ENCODE assay signal across 20 cellular contexts in genomic region chr19:54421169-54421516, GRCh38. TPM values are rescaled to one million over a fixed set of nuclear protein-coding genes. Genes with fewer than 3 reads are reported as not detected.
DNase-seq lines count a peak whose midpoint lies in the region; ATAC-seq and TF ChIP-seq lines count a peak whose summit lies in the region.
"Had no signal": no experiment of that assay in that cellular context is flagged by ENCODE, and none has a peak within 500 bp of the region (broad histone marks: within the 10 kb centered on the region; RNA-seq: fewer than 3 reads in every experiment).

No MANE protein-coding gene starts in this region.

- H3K27ac ChIP-seq in left ventricle myocardium inferior (replicated peaks), result peak overlapping the region; percentile 75
- H3K27ac ChIP-seq in heart right ventricle, result peak overlapping the region in 4 of 10 donors; percentile 33 to 78 (median 68)
- H3K27ac ChIP-seq in iPS-18a (ENCODE audit: low read length), result peak overlapping the region; percentile 36
- peak overlapping the region; percentile 32 to 73 for H3K27ac ChIP-seq in testis
- H3K27ac ChIP-seq: C4-2B, right lobe of liver had no signal

- H3K27ac Mint-ChIP-seq in activated CD4-positive, alpha-beta T cell treated with anti-CD3 and anti-CD28 coated beads, Interleukin-2, amount 10 ng/mL, durations not matched to agents 7 days and 5 days, result no peak overlapping the region
- H3K27ac Mint-ChIP-seq: activated CD4-positive, alpha-beta memory T cell treated with anti-CD3 and anti-CD28 coated beads, Interleukin-2, amount 10 ng/mL, durations not matched to agents 7 days and 5 days; activated naive CD8-positive, alpha-beta T cell; activated T-cell treated with anti-CD3 and anti-CD28 coated beads, Interleukin-2, amount 50 U/mL, for 72 hours; stimulated activated naive CD8-positive, alpha-beta T cell treated with anti-CD3 and anti-CD28 coated beads, Interleukin-15, amount 100 ng/mL, for 72 hours; T-cell had no signal

- H3K9me3 ChIP-seq in left ventricle myocardium inferior (replicated peaks) (no peaks in the 10 kb centered on the region), heart right ventricle (no peaks in the 10 kb centered on the region), iPS-18a (ENCODE audit: control insufficient read depth, low read depth, low read length) (no peaks in the 10 kb centered on the region), testis (no peaks in the 10 kb centered on the region)
- H3K9me3 ChIP-seq: right lobe of liver had no signal

- no peaks in the 10 kb centered on the region for H3K36me3 ChIP-seq in left ventricle myocardium inferior
- no peaks in the 10 kb centered on the region for H3K36me3 ChIP-seq in heart right ventricle
- peaks cover 5% of the 10 kb centered on the region for H3K36me3 ChIP-seq in iPS-18a (ENCODE audit: control insufficient read depth, low read depth, low read length)
- no peaks in the 10 kb centered on the region for H3K36me3 ChIP-seq in testis (ENCODE audit: low read depth, missing control alignments)
- H3K36me3 ChIP-seq: right lobe of liver had no signal

- POLR2A ChIA-PET in activated CD4-positive, alpha-beta T cell treated with anti-CD3 and anti-CD28 coated beads, Interleukin-2, amount 10 ng/mL, durations not matched to agents 7 days and 5 days (lab: Charles Lee), result no interaction called here

- DNase-seq in left ventricle myocardium inferior (no peak), heart right ventricle (no peak), testis (no peak), cerebellar cortex (ENCODE audit: low spot score) (no peak)
- DNase-seq in activated CD4-positive, alpha-beta T cell treated with anti-CD3 and anti-CD28 coated beads, Interleukin-2, amount 10 ng/mL, durations not matched to agents 7 days and 5 days, result no peak
- DNase-seq: activated CD4-positive, alpha-beta memory T cell treated with anti-CD3 and anti-CD28 coated beads, Interleukin-2, amount 10 ng/mL, durations not matched to agents 7 days and 5 days; activated T-cell treated with anti-CD3 and anti-CD28 coated beads, Interleukin-2, amount 50 U/mL, for 72 hours; effector CD8-positive, alpha-beta T cell; GOT3; IMR-90; MV-4-11; NCI-H1930; right lobe of liver; stimulated activated naive CD8-positive, alpha-beta T cell treated with anti-CD3 and anti-CD28 coated beads, Interleukin-15, amount 100 ng/mL, for 72 hours; T-cell had no signal

- H3K4me1 Mint-ChIP-seq in activated CD4-positive, alpha-beta T cell treated with anti-CD3 and anti-CD28 coated beads, Interleukin-2, amount 10 ng/mL, durations not matched to agents 7 days and 5 days, result peaks cover 15% of the 10 kb centered on the region

- H3K27me3 Mint-ChIP-seq in activated CD4-positive, alpha-beta T cell treated with anti-CD3 and anti-CD28 coated beads, Interleukin-2, amount 10 ng/mL, durations not matched to agents 7 days and 5 days, result peaks cover 10% of the 10 kb centered on the region

- H3K4me1 ChIP-seq in left ventricle myocardium inferior, result peaks cover 36% of the 10 kb centered on the region
- peaks cover 4 to 45% (median 17%) of the 10 kb centered on the region in 9 donors for H3K4me1 ChIP-seq in heart right ventricle
- H3K4me1 ChIP-seq in iPS-18a (ENCODE audit: control insufficient read depth, low read depth, low read length), result peaks cover 25% of the 10 kb centered on the region
- H3K4me1 ChIP-seq in testis, result peaks cover 25% of the 10 kb centered on the region
- H3K4me1 ChIP-seq: right lobe of liver had no signal

- 19 to 24% methylated on average over 9 of the region's 9 CpGs for WGBS in heart right ventricle, 2 donors
- 31 to 47% methylated on average over 6 to 9 of the region's 9 CpGs for WGBS in testis, 2 donors

- no peaks in the 10 kb centered on the region for H3K9me3 Mint-ChIP-seq in activated CD4-positive, alpha-beta T cell treated with anti-CD3 and anti-CD28 coated beads, Interleukin-2, amount 10 ng/mL, durations not matched to agents 7 days and 5 days
- H3K9me3 Mint-ChIP-seq: activated T-cell treated with anti-CD3 and anti-CD28 coated beads, Interleukin-2, amount 50 U/mL, for 72 hours; stimulated activated naive CD8-positive, alpha-beta T cell treated with anti-CD3 and anti-CD28 coated beads, Interleukin-15, amount 100 ng/mL, for 72 hours; T-cell had no signal

- H3K27me3 ChIP-seq in left ventricle myocardium inferior (ENCODE audit: low read depth) (peaks cover 99% of the 10 kb centered on the region), heart right ventricle (peaks cover 15 to 88% (median 79%) of the 10 kb centered on the region in 7 donors), iPS-18a (ENCODE audit: control insufficient read depth, insufficient read depth, low read length) (peaks cover 8% of the 10 kb centered on the region), testis (no peaks in the 10 kb centered on the region)
- H3K27me3 ChIP-seq: right lobe of liver had no signal

- H3K9ac ChIP-seq in iPS-18a (ENCODE audit: low read length), result no peak overlapping the region

- TF ChIP-seq CTCF in left ventricle myocardium inferior (IDR thresholded peaks at IDR 0.05; ENCODE audit: borderline replicate concordance) (no peak), heart right ventricle (IDR thresholded peaks at IDR 0.05) (no peak), testis (IDR thresholded peaks at IDR 0.05) (no peak)

- no peaks in the 10 kb centered on the region for H3K36me3 Mint-ChIP-seq in activated CD4-positive, alpha-beta T cell treated with anti-CD3 and anti-CD28 coated beads, Interleukin-2, amount 10 ng/mL, durations not matched to agents 7 days and 5 days (ENCODE audit: low read depth)
- H3K36me3 Mint-ChIP-seq: activated naive CD8-positive, alpha-beta T cell; T-cell had no signal

- CTCF ChIA-PET in activated CD4-positive, alpha-beta T cell treated with anti-CD3 and anti-CD28 coated beads, Interleukin-2, amount 10 ng/mL, durations not matched to agents 7 days and 5 days (lab: Charles Lee), result interaction anchor here (1.3 to 1.4 kb wide), 2 partner anchors 11 to 30 kb away, joined by 3 to 5 read pairs; no protein-coding TSS in a partner anchor

- H3K4me3 ChIP-seq in left ventricle myocardium inferior (no peak overlapping the region), heart right ventricle (peak overlapping the region in 1 of 10 donors; percentile 42), iPS-18a (ENCODE audit: low read length) (peak overlapping the region; percentile 42), testis (no peak overlapping the region)
- H3K4me3 ChIP-seq: right lobe of liver had no signal

- intact Hi-C loops in left ventricle myocardium inferior (cut with micrococcal nuclease) (no loop called here), heart right ventricle (cut with DNase I) (no loop called here), testis (cut with DNase I; ENCODE audit: low total_unique reads) (no loop called here)

- no peak overlapping the region for H3K4me3 Mint-ChIP-seq in activated CD4-positive, alpha-beta T cell treated with anti-CD3 and anti-CD28 coated beads, Interleukin-2, amount 10 ng/mL, durations not matched to agents 7 days and 5 days
- H3K4me3 Mint-ChIP-seq: activated CD4-positive, alpha-beta memory T cell treated with anti-CD3 and anti-CD28 coated beads, Interleukin-2, amount 10 ng/mL, durations not matched to agents 7 days and 5 days; activated naive CD8-positive, alpha-beta T cell; activated T-cell treated with anti-CD3 and anti-CD28 coated beads, Interleukin-2, amount 50 U/mL, for 72 hours; stimulated activated naive CD8-positive, alpha-beta T cell treated with anti-CD3 and anti-CD28 coated beads, Interleukin-15, amount 100 ng/mL, for 72 hours; T-cell had no signal

- ATAC-seq in heart right ventricle, result no peak
- ATAC-seq: activated T-cell treated with anti-CD3 and anti-CD28 coated beads, Interleukin-2, amount 50 U/mL, for 72 hours; stimulated activated naive CD8-positive, alpha-beta T cell treated with anti-CD3 and anti-CD28 coated beads, Interleukin-15, amount 100 ng/mL, for 72 hours; T-cell had no signal

- no peak for TF ChIP-seq POLR2A in testis (IDR thresholded peaks at IDR 0.05)

RNA-seq across cellular contexts. Expression of gene TTYH1, which starts 5.9 kb away (rescaled TPM):
- 1.9 TPM for total RNA-seq in left ventricle myocardium inferior
- 1 to 10 TPM in 5 of 10 donors, under 1 TPM in 5; 0.37 to 4.3 (median 1.0) TPM for total RNA-seq in heart right ventricle
- polyA plus RNA-seq in heart right ventricle, result 1 to 10 TPM; 1.8 to 3.1 TPM
- 100 to 1,000 TPM; 226 to 248 TPM for total RNA-seq in testis
- polyA plus RNA-seq in testis (ENCODE audit: insufficient read depth, low read depth, low replicate concordance), result 126 TPM
- 1 to 10 TPM in 1 of 2 experiments, under 1 TPM in 1; 0.72 to 1.2 TPM for total RNA-seq in activated CD4-positive, alpha-beta T cell treated with anti-CD3 and anti-CD28 coated beads, Interleukin-2, amount 10 ng/mL, durations not matched to agents 7 days and 5 days
- total RNA-seq: fibroblast of lung, IMR-90, NCI-H460 had no signal
- polyA plus RNA-seq: fibroblast of lung, IMR-90 had no signal

RNA-seq across cellular contexts. Expression of gene LENG8, which starts 27.9 kb away (rescaled TPM):
- total RNA-seq in left ventricle myocardium inferior (66.0 TPM), heart right ventricle (10 to 100 TPM; 45.5 to 76.2 (median 56.8) TPM), testis (100 to 1,000 TPM; 313 to 507 TPM)
- polyA plus RNA-seq in heart right ventricle (100 to 1,000 TPM in 1 of 2 donors, 10 to 100 TPM in 1; 34.3 to 194 TPM), testis (ENCODE audit: insufficient read depth, low read depth, low replicate concordance) (167 TPM)
- total RNA-seq in activated CD4-positive, alpha-beta T cell treated with anti-CD3 and anti-CD28 coated beads, Interleukin-2, amount 10 ng/mL, durations not matched to agents 7 days and 5 days, result 100 to 1,000 TPM; 245 to 248 TPM

RNA-seq across cellular contexts. Expression of gene LENG9, which starts 42.4 kb away (rescaled TPM):
- total RNA-seq in left ventricle myocardium inferior (1.7 TPM), heart right ventricle (1 to 10 TPM; 1.0 to 4.2 (median 1.5) TPM), testis (1 to 10 TPM; 5.6 to 5.8 TPM)
- polyA plus RNA-seq in heart right ventricle (1 to 10 TPM; 1.6 to 2.6 TPM), testis (ENCODE audit: insufficient read depth, low read depth, low replicate concordance) (1.9 TPM)
- total RNA-seq in activated CD4-positive, alpha-beta T cell treated with anti-CD3 and anti-CD28 coated beads, Interleukin-2, amount 10 ng/mL, durations not matched to agents 7 days and 5 days, result 1 to 10 TPM; 3.8 to 5.4 TPM

RNA-seq across cellular contexts. Expression of gene CDC42EP5, which starts 52.0 kb away (rescaled TPM):
- total RNA-seq in left ventricle myocardium inferior (8.7 TPM), heart right ventricle (10 to 100 TPM in 5 of 10 donors, 1 to 10 TPM in 5; 5.3 to 22.8 (median 9.7) TPM), testis (10 to 100 TPM; 10.2 to 11.9 TPM)
- polyA plus RNA-seq in heart right ventricle (10 to 100 TPM; 11.2 to 21.9 TPM), testis (ENCODE audit: insufficient read depth, low read depth, low replicate concordance) (7.8 TPM)
- total RNA-seq in activated CD4-positive, alpha-beta T cell treated with anti-CD3 and anti-CD28 coated beads, Interleukin-2, amount 10 ng/mL, durations not matched to agents 7 days and 5 days, result not detected
- total RNA-seq: activated CD4-positive, alpha-beta memory T cell treated with anti-CD3 and anti-CD28 coated beads, Interleukin-2, amount 10 ng/mL, durations not matched to agents 7 days and 5 days had no signal

RNA-seq across cellular contexts. Expression of gene LAIR1, which starts 56.4 kb away (rescaled TPM):
- total RNA-seq in left ventricle myocardium inferior (5.1 TPM), heart right ventricle (10 to 100 TPM in 2 of 10 donors, 1 to 10 TPM in 8; 2.1 to 36.3 (median 4.1) TPM), testis (1 to 10 TPM; 6.4 to 7.1 TPM)
- polyA plus RNA-seq in heart right ventricle (1 to 10 TPM; 5.1 to 5.3 TPM), testis (ENCODE audit: insufficient read depth, low read depth, low replicate concordance) (13.4 TPM)
- 10 to 100 TPM; 54.0 to 59.3 TPM for total RNA-seq in activated CD4-positive, alpha-beta T cell treated with anti-CD3 and anti-CD28 coated beads, Interleukin-2, amount 10 ng/mL, durations not matched to agents 7 days and 5 days
- total RNA-seq: fibroblast of lung, IMR-90, NCI-H460 had no signal
- polyA plus RNA-seq: fibroblast of lung, IMR-90 had no signal

Comparison
In these comparisons a context has a peak if more than half of its experiments do, and no peak if none do; other contexts are left out.
1. RNA of gene TTYH1, which starts 5.9 kb away (total RNA-seq): 226 to 248 TPM in testis; 1.9 TPM in left ventricle myocardium inferior (single experiment), 0.72 to 1.2 TPM in activated CD4-positive, alpha-beta T cell treated with anti-CD3 and anti-CD28 coated beads, Interleukin-2, amount 10 ng/mL, durations not matched to agents 7 days and 5 days and 0.37 to 4.3 TPM in heart right ventricle; every median in the first group is over 10 times any median in the second.